Comparison of ENCODE assay signal across 12 cellular contexts in the genomic region with DNA sequence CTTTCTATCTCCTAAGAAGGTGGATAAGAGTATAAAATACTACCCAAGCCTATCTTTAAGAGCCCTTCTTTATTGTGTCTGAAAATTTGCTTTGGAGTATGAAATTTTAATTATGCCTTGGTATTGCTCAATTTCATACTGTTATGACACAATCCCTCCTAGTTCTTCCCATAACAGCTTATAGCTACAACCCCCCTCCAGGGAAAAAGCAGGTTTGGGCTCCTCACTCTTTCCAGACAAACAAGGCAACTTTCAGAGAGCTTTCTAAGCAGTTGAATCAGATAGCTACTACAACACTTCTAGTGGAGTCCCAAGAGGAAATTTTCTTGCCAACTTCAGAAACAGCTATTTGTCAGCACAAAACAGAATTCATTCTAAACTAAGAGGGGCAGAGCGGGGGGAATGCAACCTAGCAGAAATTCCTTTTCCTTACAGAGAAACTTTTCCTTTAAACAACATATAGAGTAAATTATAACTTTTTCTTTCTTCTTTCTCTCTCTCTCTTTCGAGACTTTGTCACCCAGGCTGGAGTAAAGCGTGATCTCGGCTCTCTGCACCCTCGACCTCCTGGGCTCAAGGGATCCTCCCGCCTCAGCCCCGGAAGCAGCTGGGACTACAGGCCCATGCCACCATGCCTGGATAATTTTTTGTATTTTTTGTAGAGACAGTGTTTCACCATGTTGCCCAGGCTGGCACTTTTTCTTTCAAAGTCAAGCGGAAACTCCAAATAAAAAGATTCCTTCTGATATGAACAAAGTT. TPM values are rescaled to one million over a fixed set of nuclear protein-coding genes. Genes with fewer than 3 reads are reported as not detected.
A peak's percentile ranks its signal among the peaks of the same experiment; 100 is the strongest.
DNase-seq lines count a peak whose midpoint lies in the region; ATAC-seq, FAIRE-seq and TF ChIP-seq lines count a peak whose summit lies in the region.
"Had no signal": no experiment of that assay in that cellular context is flagged by ENCODE, and none has a peak within 500 bp of the region (broad histone marks: within the 10 kb centered on the region; RNA-seq: fewer than 3 reads in every experiment).

No MANE protein-coding gene starts in this region.

- H3K4me1 Mint-ChIP-seq in endodermal cell: no peaks in the 10 kb centered on the region

- peaks cover 25% of the 10 kb centered on the region; the same call in 2 of the 3 replicates for H3K4me1 ChIP-seq in A549
- H3K4me1 ChIP-seq in endodermal cell (ENCODE audit: control insufficient read depth, insufficient read depth, low read length): peaks cover 3% of the 10 kb centered on the region
- no peaks in the 10 kb centered on the region for H3K4me1 ChIP-seq in mucosa of descending colon (ENCODE audit: low read depth)

- H3K4me3 ChIP-seq in A549 (no peak overlapping the region), endodermal cell (ENCODE audit: low read length) (no peak overlapping the region), mucosa of descending colon (no peak overlapping the region)

- no peaks in the 10 kb centered on the region for H3K27me3 Mint-ChIP-seq in endodermal cell (ENCODE audit: insufficient read depth)
- H3K27me3 Mint-ChIP-seq: activated naive CD8-positive, alpha-beta T cell treated with anti-CD3 and anti-CD28 coated beads, Interleukin-2, amount 50 U/mL, for 24 hours; CD8-positive, alpha-beta memory T cell; T-cell had no signal

- H3K9me3 Mint-ChIP-seq in endodermal cell: peaks cover 16% of the 10 kb centered on the region
- H3K9me3 Mint-ChIP-seq: CD8-positive, alpha-beta memory T cell; T-cell had no signal

- TF ChIP-seq POLR2A in A549 (IDR thresholded peaks at IDR 0.05; ENCODE audit: low read length): no peak

- peaks cover 27% of the 10 kb centered on the region for H3K36me3 Mint-ChIP-seq in endodermal cell (ENCODE audit: low read depth)

- peak overlapping the region; percentile 65 for H3K27ac Mint-ChIP-seq in endodermal cell
- H3K27ac Mint-ChIP-seq: activated naive CD8-positive, alpha-beta T cell treated with anti-CD3 and anti-CD28 coated beads, Interleukin-2, amount 50 U/mL, for 24 hours; T-cell had no signal

- intact Hi-C loops in mucosa of descending colon (cut with DNase I, micrococcal nuclease): no loop called here

- TF ChIP-seq RAD21 in A549 (conservative IDR thresholded peaks at IDR 0.05 in 1 of 2, IDR thresholded peaks at IDR 0.05 in 1 of 2): no peak

- no peaks in the 10 kb centered on the region for H3K27me3 ChIP-seq in endodermal cell (ENCODE audit: control insufficient read depth, insufficient read depth, low read length, poor library complexity, severe bottlenecking)

- no peak for TF ChIP-seq CTCF in A549 (IDR thresholded peaks at IDR 0.05)
- no peak for TF ChIP-seq CTCF in endodermal cell (conservative IDR thresholded peaks at IDR 0.05)
- no peak for TF ChIP-seq CTCF in mucosa of descending colon (IDR thresholded peaks at IDR 0.05)

- no peak overlapping the region for H3K9ac ChIP-seq in endodermal cell (ENCODE audit: extremely low read depth, low read length, poor library complexity, severe bottlenecking)

- no peak overlapping the region for H3K4me2 ChIP-seq in A549

- 91% methylated on average over 8 of the region's 8 CpGs for WGBS in A549 (ENCODE audit: missing lambda C conversion rate)
- WGBS in endodermal cell (ENCODE audit: insufficient coverage in 1 of 2, insufficient read length in 1 of 2), 2 experiments: 83 to 91% methylated on average over 6 to 8 of the region's 8 CpGs

- H3K36me3 ChIP-seq in endodermal cell (ENCODE audit: control insufficient read depth, insufficient read depth, low read length) (peaks cover 23% of the 10 kb centered on the region), mucosa of descending colon (ENCODE audit: low read depth) (no peaks in the 10 kb centered on the region)

- no peak for TF ChIP-seq EP300 in A549 (IDR thresholded peaks at IDR 0.05)

- H3K9me3 ChIP-seq in A549 (peaks cover 14% of the 10 kb centered on the region; the same call in 2 of the 3 replicates), endodermal cell (ENCODE audit: control insufficient read depth, low read length) (peaks cover 28% of the 10 kb centered on the region), mucosa of descending colon (no peaks in the 10 kb centered on the region)

- no peak for FAIRE-seq in A549 (lab: Jason Lieb, UNC)
- FAIRE-seq: GM19239 had no signal

- POLR2A ChIA-PET in A549 (lab: Yijun Ruan, JAX): no interaction called here

- peak overlapping the region in 1 of 2 experiments; percentile 52; a peak in 2 of 6 replicates for H3K27ac ChIP-seq in A549
- no peak overlapping the region for H3K27ac ChIP-seq in endodermal cell (ENCODE audit: low read depth, low read length)

- no peak for DNase-seq in A549 (ENCODE audit: low read depth in 1 of 2, low spot score in 1 of 2)
- peak; percentile 78 for DNase-seq in M059J (ENCODE audit: low read depth)
- DNase-seq in endodermal cell: no peak
- DNase-seq in mucosa of descending colon: no peak
- DNase-seq in cerebellum (ENCODE audit: low spot score): no peak
- no peak for DNase-seq in NCI-H510A treated with DMSO at 0.1 percent for 48 hours (lab: John Stamatoyannopoulos, UW)
- DNase-seq: activated naive CD8-positive, alpha-beta T cell treated with anti-CD3 and anti-CD28 coated beads, Interleukin-2, amount 50 U/mL, for 24 hours; CD8-positive, alpha-beta memory T cell; T-cell had no signal

- no peak overlapping the region for H3K4me3 Mint-ChIP-seq in endodermal cell
- H3K4me3 Mint-ChIP-seq: activated naive CD8-positive, alpha-beta T cell treated with anti-CD3 and anti-CD28 coated beads, Interleukin-2, amount 50 U/mL, for 24 hours; CD8-positive, alpha-beta memory T cell; T-cell had no signal

- ATAC-seq in A549 (no peak), mucosa of descending colon (peak; percentile 44), HG03565 (IDR thresholded peaks at IDR 0.05; ENCODE audit: unreplicated experiment) (no peak), HG03135 (IDR thresholded peaks at IDR 0.05; ENCODE audit: unreplicated experiment) (no peak)
- ATAC-seq: activated naive CD8-positive, alpha-beta T cell treated with anti-CD3 and anti-CD28 coated beads, Interleukin-2, amount 50 U/mL, for 24 hours; T-cell had no signal

- CTCF ChIA-PET in A549 (lab: Yijun Ruan, JAX): no interaction called here

TF ChIP-seq in A549, 52 proteins besides CTCF, POLR2A, EP300 and RAD21:
- peak; percentile 93 to 95 for TF ChIP-seq CEBPB (IDR thresholded peaks at IDR 0.05)
- TF ChIP-seq RCOR1 (IDR thresholded peaks at IDR 0.05; ENCODE audit: low read depth, low read length): no peak
- TF ChIP-seq, protein P1, sequence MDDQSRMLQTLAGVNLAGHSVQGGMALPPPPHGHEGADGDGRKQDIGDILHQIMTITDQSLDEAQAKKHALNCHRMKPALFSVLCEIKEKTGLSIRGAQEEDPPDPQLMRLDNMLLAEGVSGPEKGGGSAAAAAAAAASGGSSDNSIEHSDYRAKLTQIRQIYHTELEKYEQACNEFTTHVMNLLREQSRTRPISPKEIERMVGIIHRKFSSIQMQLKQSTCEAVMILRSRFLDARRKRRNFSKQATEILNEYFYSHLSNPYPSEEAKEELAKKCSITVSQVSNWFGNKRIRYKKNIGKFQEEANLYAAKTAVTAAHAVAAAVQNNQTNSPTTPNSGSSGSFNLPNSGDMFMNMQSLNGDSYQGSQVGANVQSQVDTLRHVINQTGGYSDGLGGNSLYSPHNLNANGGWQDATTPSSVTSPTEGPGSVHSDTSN (IDR thresholded peaks at IDR 0.05): no peak
- TF ChIP-seq, protein P2, sequence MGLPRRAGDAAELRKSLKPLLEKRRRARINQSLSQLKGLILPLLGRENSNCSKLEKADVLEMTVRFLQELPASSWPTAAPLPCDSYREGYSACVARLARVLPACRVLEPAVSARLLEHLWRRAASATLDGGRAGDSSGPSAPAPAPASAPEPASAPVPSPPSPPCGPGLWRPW (IDR thresholded peaks at IDR 0.05): peak; percentile 43; the same call in 1 of the 2 replicates

RNA-seq across cellular contexts. Expression of a gene that starts 26.0 kb away (rescaled TPM):
- polyA plus RNA-seq in A549 (2011; rRNA removed) (47.2 and 51.0 TPM in 2 replicates), A549 (2017; fragmentation: RNase III; extraction: RNeasy Plus Mini Kit Qiagen cat#74134 plus additional on column Dnase treatment) (15.9 to 18.6 TPM (median 16.5 TPM) in 3 replicates)
- 5.2 and 5.6 TPM in 2 replicates for polyA plus RNA-seq in A549 (2012; cell fraction: cytosol; rRNA removed)
- polyA plus RNA-seq in A549 (2012; cell fraction: nucleus; rRNA removed): 7.4 and 13.4 TPM in 2 replicates
- 57.0 and 58.5 TPM in 2 replicates for polyA minus RNA-seq in A549 (2011; rRNA and poly(A)+ RNA removed)
- total RNA-seq in M059J (2014; rRNA removed; shearing (Covaris generic)): 27.5 and 32.1 TPM in 2 replicates
- total RNA-seq in endodermal cell (100 to 1,000 TPM in 1 of 2 donors, 10 to 100 TPM in 1; 91.3 to 114 TPM), mucosa of descending colon (10 to 100 TPM; 54.1 to 83.8 (median 82.1) TPM), cerebellum (205 TPM)
- polyA plus RNA-seq in endodermal cell (2013, experiment 1 of 2): 79.6 TPM
- 73.7 TPM for polyA plus RNA-seq in endodermal cell (2013, experiment 2 of 2)

RNA-seq across cellular contexts. Expression of a gene that starts 29.5 kb away (rescaled TPM):
- polyA plus RNA-seq in A549 (2011; rRNA removed) (26.3 and 35.8 TPM in 2 replicates), A549 (2017; fragmentation: RNase III; extraction: RNeasy Plus Mini Kit Qiagen cat#74134 plus additional on column Dnase treatment) (16.1 to 19.6 TPM (median 17.9 TPM) in 3 replicates)
- 8.0 and 9.3 TPM in 2 replicates for polyA plus RNA-seq in A549 (2012; cell fraction: cytosol; rRNA removed)
- 2.8 and 4.4 TPM in 2 replicates for polyA plus RNA-seq in A549 (2012; cell fraction: nucleus; rRNA removed)
- polyA minus RNA-seq in A549 (2011; rRNA and poly(A)+ RNA removed): 12.1 and 12.5 TPM in 2 replicates
- 54.5 and 67.8 TPM in 2 replicates for total RNA-seq in M059J (2014; rRNA removed; shearing (Covaris generic))
- total RNA-seq in endodermal cell (10 to 100 TPM; 30.7 to 33.0 TPM), mucosa of descending colon (10 to 100 TPM; 42.1 to 61.2 (median 43.4) TPM), cerebellum (18.7 TPM)
- 37.9 TPM for polyA plus RNA-seq in endodermal cell (2013, experiment 1 of 2)
- polyA plus RNA-seq in endodermal cell (2013, experiment 2 of 2): 37.1 TPM
